28 cellular contexts compared by ENCODE assay signal in the genomic region with DNA sequence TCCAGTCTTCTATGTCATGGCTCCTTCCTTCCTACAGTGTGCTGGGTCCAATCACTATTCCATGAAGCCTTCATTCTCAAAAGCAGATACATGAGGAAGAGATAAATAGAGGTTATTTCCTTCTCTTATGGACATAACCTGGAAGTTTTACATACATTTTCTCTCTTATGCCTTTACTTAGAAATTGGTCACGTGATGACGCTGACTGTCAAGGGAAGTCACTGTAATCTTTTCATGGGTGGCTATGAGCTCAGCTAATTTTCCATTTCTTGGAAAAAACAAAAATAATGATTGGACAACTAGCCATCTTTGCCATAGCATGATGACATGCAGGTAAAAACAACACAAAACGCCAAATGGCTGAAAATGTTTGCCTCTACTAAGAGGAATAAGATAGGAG.
A peak's percentile ranks its signal among the peaks of the same experiment; 100 is the strongest.
DNase-seq lines count a peak whose midpoint lies in the region; ATAC-seq and TF ChIP-seq lines count a peak whose summit lies in the region.
"Had no signal": no experiment of that assay in that cellular context is flagged by ENCODE, and none has a peak within 500 bp of the region (broad histone marks: within the 10 kb centered on the region; RNA-seq: fewer than 3 reads in every experiment).

No MANE protein-coding gene starts in this region.

- CTCF ChIA-PET in PC-9 (lab: Charles Lee), result no interaction called here

- intact Hi-C loops in PC-9 (cut with micrococcal nuclease; ENCODE audit: unreplicated experiment), result no loop called here

- H3K4me3 ChIP-seq in PC-9 (no peak overlapping the region), iPS-11a (ENCODE audit: low read depth, low read length) (peak overlapping the region; percentile 79)

- H2AFZ ChIP-seq in PC-9, result no peak overlapping the region

- no peaks in the 10 kb centered on the region for H3K36me3 Mint-ChIP-seq in activated naive CD8-positive, alpha-beta T cell
- H3K36me3 Mint-ChIP-seq in activated naive CD8-positive, alpha-beta T cell treated with anti-CD3 and anti-CD28 coated beads for 36 hours, result peaks cover 5% of the 10 kb centered on the region
- peaks cover 17% of the 10 kb centered on the region for H3K36me3 Mint-ChIP-seq in stimulated activated effector memory CD8-positive, alpha-beta T cell treated with anti-CD3 and anti-CD28 coated beads, Interleukin-12 subunit alpha, Interleukin-12 subunit beta, amount 100 ng/mL, for 72 hours

- H3K27ac ChIP-seq in PC-9, result no peak overlapping the region
- H3K27ac ChIP-seq: brain microvascular endothelial cell, psoas muscle, RWPE1, sigmoid colon, thoracic aorta had no signal

- peaks cover 3% of the 10 kb centered on the region for H3K9me3 Mint-ChIP-seq in activated naive CD8-positive, alpha-beta T cell (ENCODE audit: low read depth)
- peaks cover 10% of the 10 kb centered on the region for H3K9me3 Mint-ChIP-seq in activated naive CD8-positive, alpha-beta T cell treated with anti-CD3 and anti-CD28 coated beads for 36 hours
- no peaks in the 10 kb centered on the region for H3K9me3 Mint-ChIP-seq in stimulated activated effector memory CD8-positive, alpha-beta T cell treated with anti-CD3 and anti-CD28 coated beads, Interleukin-12 subunit alpha, Interleukin-12 subunit beta, amount 100 ng/mL, for 72 hours

- H3K27ac Mint-ChIP-seq in activated naive CD8-positive, alpha-beta T cell, result no peak overlapping the region
- no peak overlapping the region for H3K27ac Mint-ChIP-seq in activated naive CD8-positive, alpha-beta T cell treated with anti-CD3 and anti-CD28 coated beads for 36 hours
- no peak overlapping the region for H3K27ac Mint-ChIP-seq in stimulated activated effector memory CD8-positive, alpha-beta T cell treated with anti-CD3 and anti-CD28 coated beads, Interleukin-12 subunit alpha, Interleukin-12 subunit beta, amount 100 ng/mL, for 72 hours
- H3K27ac Mint-ChIP-seq: T-helper 1 cell treated with Interleukin-12 subunit alpha and Interleukin-12 subunit beta and Interleukin-4 antibody, amounts not matched to agents 30 μg/mL and 1 μg/mL, for 36 hours had no signal

- ATAC-seq in stimulated activated effector memory CD8-positive, alpha-beta T cell treated with anti-CD3 and anti-CD28 coated beads, Interleukin-12 subunit alpha, Interleukin-12 subunit beta, amount 100 ng/mL, for 72 hours, result no peak
- ATAC-seq in GM18870 (IDR thresholded peaks at IDR 0.05; ENCODE audit: unreplicated experiment), result no peak
- ATAC-seq: psoas muscle had no signal

- peak overlapping the region; percentile 55 for H3K4me2 ChIP-seq in PC-9

- H3K9me3 ChIP-seq in PC-9 (ENCODE audit: insufficient read depth, low read depth), result no peaks in the 10 kb centered on the region
- H3K9me3 ChIP-seq: psoas muscle, sigmoid colon, thoracic aorta had no signal

- peaks cover 17% of the 10 kb centered on the region for H3K4me1 Mint-ChIP-seq in activated naive CD8-positive, alpha-beta T cell (ENCODE audit: low read depth)
- peaks cover 19% of the 10 kb centered on the region for H3K4me1 Mint-ChIP-seq in activated naive CD8-positive, alpha-beta T cell treated with anti-CD3 and anti-CD28 coated beads for 36 hours
- H3K4me1 Mint-ChIP-seq in stimulated activated effector memory CD8-positive, alpha-beta T cell treated with anti-CD3 and anti-CD28 coated beads, Interleukin-12 subunit alpha, Interleukin-12 subunit beta, amount 100 ng/mL, for 72 hours, result peaks cover 21% of the 10 kb centered on the region

- TF ChIP-seq CTCF in PC-9 (conservative IDR thresholded peaks at IDR 0.05), result no peak

- H3K9me2 ChIP-seq in PC-9 (ENCODE audit: insufficient read depth), result no peaks in the 10 kb centered on the region

- no peaks in the 10 kb centered on the region for H3K36me3 ChIP-seq in PC-9 (ENCODE audit: low read depth)
- H3K36me3 ChIP-seq: brain microvascular endothelial cell, sigmoid colon, thoracic aorta had no signal

- no peaks in the 10 kb centered on the region for H3K79me2 ChIP-seq in PC-9 (ENCODE audit: low read depth)

- peaks cover 5% of the 10 kb centered on the region for H3K4me1 ChIP-seq in PC-9 (replicated peaks; ENCODE audit: insufficient read depth)
- H3K4me1 ChIP-seq: psoas muscle had no signal

- no peaks in the 10 kb centered on the region for H4K20me1 ChIP-seq in PC-9 (ENCODE audit: insufficient read depth)

- no TSS peak for BruUV-seq in PC-9 (replicated peaks; lab: Mats Ljungman, UMichigan)

- H3F3A ChIP-seq in PC-9 (ENCODE audit: insufficient read depth, low read depth), result peaks cover 14% of the 10 kb centered on the region

- H3K27me3 ChIP-seq in PC-9 (ENCODE audit: insufficient read depth, low read depth), result no peaks in the 10 kb centered on the region
- H3K27me3 ChIP-seq: brain microvascular endothelial cell had no signal

- no peak for DNase-seq in activated naive CD8-positive, alpha-beta T cell treated with anti-CD3 and anti-CD28 coated beads for 36 hours
- DNase-seq in PC-9 (no peak), ecto neural progenitor cell (ENCODE audit: low spot score) (no peak), Ammon's horn (ENCODE audit: low spot score) (no peak)
- DNase-seq in stimulated activated effector memory CD8-positive, alpha-beta T cell treated with anti-CD3 and anti-CD28 coated beads, Interleukin-12 subunit alpha, Interleukin-12 subunit beta, amount 100 ng/mL, for 72 hours (ENCODE audit: low spot score in 2 of 2), result no peak
- DNase-seq: activated CD4-positive, alpha-beta T cell treated with anti-CD3 and anti-CD28 coated beads for 4 hours; activated naive CD4-positive, alpha-beta T cell; activated T-cell treated with anti-CD3 and anti-CD28 coated beads, Interleukin-2, amount 50 U/mL, for 1 hour; amniotic stem cell; brain microvascular endothelial cell; effector CD8-positive, alpha-beta T cell; GDM1; KG1; left cardiac atrium; MM.1S; NCI-H1417 treated with DMSO at 0.1 percent for 48 hours; NCI-H2081; NCI-H226; psoas muscle; sigmoid colon; stimulated activated CD4-positive, alpha-beta T cell treated with anti-CD3 and anti-CD28 coated beads, Interleukin-15, amount 100 ng/mL, for 24 hours; stimulated activated naive CD4-positive, alpha-beta T cell treated with Interleukin-2 at 50 U/mL for 16 hours had no signal

- H3K27me3 Mint-ChIP-seq in activated naive CD8-positive, alpha-beta T cell, result peaks cover 51% of the 10 kb centered on the region
- peaks cover 79% of the 10 kb centered on the region for H3K27me3 Mint-ChIP-seq in activated naive CD8-positive, alpha-beta T cell treated with anti-CD3 and anti-CD28 coated beads for 36 hours

- POLR2A ChIA-PET in PC-9 (lab: Charles Lee; ENCODE audit: unreplicated experiment), result interaction anchor here (0.7 kb wide), 1 partner anchor 993 kb away, joined by 4 read pairs; no protein-coding TSS in a partner anchor

- H3K4me3 Mint-ChIP-seq in activated naive CD8-positive, alpha-beta T cell, result peak overlapping the region; percentile 85
- H3K4me3 Mint-ChIP-seq in activated naive CD8-positive, alpha-beta T cell treated with anti-CD3 and anti-CD28 coated beads for 36 hours, result no peak overlapping the region
- peak overlapping the region; percentile 72 for H3K4me3 Mint-ChIP-seq in stimulated activated effector memory CD8-positive, alpha-beta T cell treated with anti-CD3 and anti-CD28 coated beads, Interleukin-12 subunit alpha, Interleukin-12 subunit beta, amount 100 ng/mL, for 72 hours
